In genomic region chr3:48400824-48401433, GRCh38 we compare ENCODE assay signal across 8 cellular contexts. TPM values are rescaled to one million over a fixed set of nuclear protein-coding genes. Genes with fewer than 3 reads are reported as not detected.
DNase-seq lines count a peak whose midpoint lies in the region; ATAC-seq, FAIRE-seq and TF ChIP-seq lines count a peak whose summit lies in the region.

No MANE protein-coding gene starts in this region.

- TF ChIP-seq POLR2A in GM12892 (IDR thresholded peaks at IDR 0.05; ENCODE audit: low read depth, low read length) = no peak
- TF ChIP-seq POLR2A in erythroblast (IDR thresholded peaks at IDR 0.05; ENCODE audit: low read length) = no peak

- no peaks in the 10 kb centered on the region for H3K4me1 Mint-ChIP-seq in activated CD8-positive, alpha-beta memory T cell treated with anti-CD3 and anti-CD28 coated beads, Interleukin-2, amount 10 ng/mL, durations not matched to agents 7 days and 5 days

- DNase-seq in AG04450 (ENCODE audit: low read depth, low spot score) (no peak), GM12892 (ENCODE audit: insufficient read length) (peak; percentile 79), NCI-H510A (lab: John Stamatoyannopoulos, UW) (peak; percentile 2), erythroblast (lab: John Stamatoyannopoulos, UW) (peak; percentile 65 to 84), myocyte (ENCODE audit: low read depth) (peak; percentile 69)
- peak; percentile 73 for DNase-seq in activated CD8-positive, alpha-beta memory T cell treated with anti-CD3 and anti-CD28 coated beads, Interleukin-2, amount 10 ng/mL, durations not matched to agents 7 days and 5 days
- DNase-seq in stimulated activated naive CD4-positive, alpha-beta T cell (lab: John Stamatoyannopoulos, UW) = peak; percentile 10 to 73 (median 61)

- no peak overlapping the region for H3K4me3 ChIP-seq in AG04450 (ENCODE audit: low read depth, low read length)

- H3K27ac Mint-ChIP-seq in activated CD8-positive, alpha-beta memory T cell treated with anti-CD3 and anti-CD28 coated beads, Interleukin-2, amount 10 ng/mL, durations not matched to agents 7 days and 5 days = no peak overlapping the region

- POLR2A ChIA-PET in AG04450 (lab: Yijun Ruan, JAX) = interaction anchor here (1.0 to 1.1 kb wide), 2 partner anchors 35 to 46 kb away, joined by 6 to 13 read pairs; partner anchors contain the start of gene ATRIP

- CTCF ChIA-PET in AG04450 (lab: Charles Lee) = interaction anchor here (0.5 to 7.6 kb wide), 33 partner anchors 8 to 339 kb away, joined by 3 to 402 read pairs (median 4); partner anchors contain the start of genes ATRIP, CCDC51, PLXNB1 and TMA7
- CTCF ChIA-PET in activated CD8-positive, alpha-beta memory T cell treated with anti-CD3 and anti-CD28 coated beads, Interleukin-2, amount 10 ng/mL, durations not matched to agents 7 days and 5 days (lab: Charles Lee) = interaction anchor here (0.6 to 6.0 kb wide), 63 partner anchors 9 to 1785 kb away, joined by 3 to 161 read pairs (median 4); partner anchors contain the start of genes CCDC51, CDC25A, NCKIPSD and PFKFB4

- ATAC-seq in activated CD8-positive, alpha-beta memory T cell treated with anti-CD3 and anti-CD28 coated beads, Interleukin-2, amount 10 ng/mL, durations not matched to agents 7 days and 5 days = peak; percentile 83
- no peak for ATAC-seq in GM18907 (IDR thresholded peaks at IDR 0.05; ENCODE audit: unreplicated experiment)

- no peaks in the 10 kb centered on the region for H3K27me3 ChIP-seq in AG04450 (ENCODE audit: control insufficient read depth, insufficient read depth, low read length)

- no peaks in the 10 kb centered on the region for H3K36me3 Mint-ChIP-seq in activated CD8-positive, alpha-beta memory T cell treated with anti-CD3 and anti-CD28 coated beads, Interleukin-2, amount 10 ng/mL, durations not matched to agents 7 days and 5 days

- peak; percentile 96 for FAIRE-seq in GM12892 (lab: Jason Lieb, UNC)

- no peaks in the 10 kb centered on the region; the same call in 1 of the 2 replicates for H3K9me3 ChIP-seq in AG04450 (ENCODE audit: control insufficient read depth, insufficient read depth, low read length)

- no peaks in the 10 kb centered on the region for H3K9me3 Mint-ChIP-seq in activated CD8-positive, alpha-beta memory T cell treated with anti-CD3 and anti-CD28 coated beads, Interleukin-2, amount 10 ng/mL, durations not matched to agents 7 days and 5 days (ENCODE audit: low read depth)

- H3K27me3 Mint-ChIP-seq in activated CD8-positive, alpha-beta memory T cell treated with anti-CD3 and anti-CD28 coated beads, Interleukin-2, amount 10 ng/mL, durations not matched to agents 7 days and 5 days = peaks cover 4% of the 10 kb centered on the region

- TF ChIP-seq CTCF in AG04450 (IDR thresholded peaks at IDR 0.05; ENCODE audit: low read depth, low read length) = peak; percentile 75

- no peak overlapping the region for H3K27ac ChIP-seq in AG04450 (ENCODE audit: low read depth, low read length)

- no peak overlapping the region for H3K4me3 Mint-ChIP-seq in activated CD8-positive, alpha-beta memory T cell treated with anti-CD3 and anti-CD28 coated beads, Interleukin-2, amount 10 ng/mL, durations not matched to agents 7 days and 5 days

RNA-seq across cellular contexts. Expression of gene FBXW12, which starts 28.9 kb away (rescaled TPM):
- polyA plus RNA-seq in AG04450 (2011; rRNA removed) = not detected in 2 replicates
- polyA minus RNA-seq in AG04450 (2011; rRNA and poly(A)+ RNA removed) = 0.17 TPM in 1 of 2 replicates, not detected in the other
- 0.25 TPM for polyA plus RNA-seq in GM12892 (2012; ENCODE audit: missing spikeins)
- total RNA-seq in activated CD8-positive, alpha-beta memory T cell treated with anti-CD3 and anti-CD28 coated beads, Interleukin-2, amount 10 ng/mL, durations not matched to agents 7 days and 5 days = not detected
- 0.21 TPM in 1 of 2 replicates, not detected in the other for total RNA-seq in myocyte
- polyA plus RNA-seq in myocyte (2012) = 0.28 TPM

RNA-seq across cellular contexts. Expression of gene PLXNB1, which starts 29.0 kb away (rescaled TPM):
- polyA plus RNA-seq in AG04450 (2011; rRNA removed) = 13.4 and 18.3 TPM in 2 replicates
- polyA minus RNA-seq in AG04450 (2011; rRNA and poly(A)+ RNA removed) = 31.3 and 58.8 TPM in 2 replicates
- polyA plus RNA-seq in GM12892 (2012; ENCODE audit: missing spikeins) = 10.3 TPM
- 1 to 10 TPM; 1.8 to 4.0 TPM for total RNA-seq in activated CD8-positive, alpha-beta memory T cell treated with anti-CD3 and anti-CD28 coated beads, Interleukin-2, amount 10 ng/mL, durations not matched to agents 7 days and 5 days
- 59.2 and 75.7 TPM in 2 replicates for total RNA-seq in myocyte
- 52.3 TPM for polyA plus RNA-seq in myocyte (2012)

RNA-seq across cellular contexts. Expression of gene CCDC51, which starts 39.0 kb away (rescaled TPM):
- 9.5 and 11.1 TPM in 2 replicates for polyA plus RNA-seq in AG04450 (2011; rRNA removed)
- 6.4 and 7.5 TPM in 2 replicates for polyA minus RNA-seq in AG04450 (2011; rRNA and poly(A)+ RNA removed)
- polyA plus RNA-seq in GM12892 (2012; ENCODE audit: missing spikeins) = 22.8 TPM
- 10 to 100 TPM; 18.4 to 21.9 TPM for total RNA-seq in activated CD8-positive, alpha-beta memory T cell treated with anti-CD3 and anti-CD28 coated beads, Interleukin-2, amount 10 ng/mL, durations not matched to agents 7 days and 5 days
- total RNA-seq in myocyte = 26.2 and 39.4 TPM in 2 replicates
- 26.5 TPM for polyA plus RNA-seq in myocyte (2012)

RNA-seq across cellular contexts. Expression of gene TMA7, which starts 39.1 kb away (rescaled TPM):
- polyA plus RNA-seq in AG04450 (2011; rRNA removed) = 207 and 316 TPM in 2 replicates
- 35.8 and 40.7 TPM in 2 replicates for polyA minus RNA-seq in AG04450 (2011; rRNA and poly(A)+ RNA removed)
- 652 TPM for polyA plus RNA-seq in GM12892 (2012; ENCODE audit: missing spikeins)
- total RNA-seq in activated CD8-positive, alpha-beta memory T cell treated with anti-CD3 and anti-CD28 coated beads, Interleukin-2, amount 10 ng/mL, durations not matched to agents 7 days and 5 days = 100 to 1,000 TPM; 219 to 298 TPM
- 195 and 221 TPM in 2 replicates for total RNA-seq in myocyte
- polyA plus RNA-seq in myocyte (2012) = 417 TPM

RNA-seq across cellular contexts. Expression of gene ATRIP, which starts 45.6 kb away (rescaled TPM):
- 5.1 and 5.8 TPM in 2 replicates for polyA plus RNA-seq in AG04450 (2011; rRNA removed)
- 6.3 and 8.0 TPM in 2 replicates for polyA minus RNA-seq in AG04450 (2011; rRNA and poly(A)+ RNA removed)
- polyA plus RNA-seq in GM12892 (2012; ENCODE audit: missing spikeins) = 7.4 TPM
- total RNA-seq in activated CD8-positive, alpha-beta memory T cell treated with anti-CD3 and anti-CD28 coated beads, Interleukin-2, amount 10 ng/mL, durations not matched to agents 7 days and 5 days = 10 to 100 TPM; 20.9 to 21.2 TPM
- total RNA-seq in myocyte = 7.8 and 10.4 TPM in 2 replicates
- polyA plus RNA-seq in myocyte (2012) = 6.5 TPM

Comparison
In these comparisons a context has a peak if more than half of its experiments do, and no peak if none do; other contexts are left out.
1. RNA of gene PLXNB1, which starts 29.0 kb away (total RNA-seq): 59.2 to 75.7 TPM in myocyte; 1.8 to 4.0 TPM in activated CD8-positive, alpha-beta memory T cell treated with anti-CD3 and anti-CD28 coated beads, Interleukin-2, amount 10 ng/mL, durations not matched to agents 7 days and 5 days; every median in the first group is over 10 times any median in the second.